1 cellular context compared by ENCODE assay signal in the genomic region with DNA sequence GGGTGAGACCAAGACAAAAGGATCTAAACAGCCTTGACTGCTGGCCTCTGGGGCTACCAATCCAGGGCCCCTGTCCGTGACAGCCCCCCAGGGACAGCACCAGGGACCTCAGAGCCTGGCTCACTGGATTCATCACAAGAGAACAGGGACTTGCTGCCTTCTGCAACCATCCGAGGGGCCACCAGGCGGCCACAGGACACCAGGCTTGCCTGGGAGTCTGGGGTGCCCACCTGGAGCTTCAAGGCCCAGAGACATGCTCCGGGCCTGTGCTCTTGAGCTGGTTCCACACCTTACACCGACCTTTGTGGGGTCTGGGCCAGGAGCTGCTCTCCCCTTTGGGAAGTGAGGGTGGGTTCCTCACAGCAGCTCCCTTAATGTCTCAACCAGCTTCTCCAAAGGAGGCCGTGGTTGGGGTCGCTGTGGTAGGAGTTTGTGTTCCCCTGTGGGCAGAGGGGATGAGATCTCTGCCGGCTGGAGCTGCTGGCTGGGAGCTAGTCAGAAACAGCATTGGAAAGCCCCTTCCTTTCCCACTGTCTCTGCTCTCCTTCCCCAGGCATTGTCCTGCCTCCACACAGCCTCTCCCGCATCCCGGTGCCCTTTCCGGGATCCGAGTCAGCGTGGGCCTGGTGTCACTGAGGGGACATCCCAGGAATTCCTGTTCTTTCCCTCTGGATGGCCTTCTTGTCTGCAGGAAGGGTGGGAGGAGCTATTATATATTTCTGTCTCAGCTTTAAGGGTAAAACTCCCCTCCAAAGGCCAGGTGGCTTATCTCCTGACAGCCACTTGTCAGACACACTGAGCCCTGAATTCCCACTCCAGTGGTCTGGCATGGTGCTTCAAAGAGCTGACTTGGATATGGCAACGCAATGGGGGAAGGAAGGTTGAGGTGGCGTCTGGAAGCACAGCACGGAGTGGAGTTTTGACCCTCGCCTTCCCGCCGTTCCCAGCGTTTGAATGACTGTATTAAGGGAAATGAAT.
TF ChIP-seq lines count a peak whose summit lies in the region.

No MANE protein-coding gene starts in this region.

TF ChIP-seq in HepG2, 621 proteins besides CTCF, POLR2A, EP300 and RAD21 (continues in another document):
- TF ChIP-seq ZNF768 (CRISPR knock-in tag; IDR thresholded peaks at IDR 0.05) (peak; percentile 67; the same call in 1 of the 2 replicates), CBX5 (CRISPR knock-in tag; IDR thresholded peaks at IDR 0.05; ENCODE audit: borderline replicate concordance) (peak; percentile 24; the same call in 1 of the 2 replicates), MED1 (CRISPR knock-in tag; IDR thresholded peaks at IDR 0.05) (no peak), ATM (IDR thresholded peaks at IDR 0.05; ENCODE audit: borderline replicate concordance) (no peak), ZFY (CRISPR knock-in tag; IDR thresholded peaks at IDR 0.05) (peak; percentile 35; the same call in 1 of the 2 replicates), ZSCAN25 (CRISPR knock-in tag; IDR thresholded peaks at IDR 0.05) (0 out of 2 replicates have a peak, but pooled peaks have one; percentile 29), FOXC1 (CRISPR knock-in tag; IDR thresholded peaks at IDR 0.05; ENCODE audit: borderline replicate concordance) (0 out of 2 replicates have a peak, but pooled peaks have one; percentile 15), ZNF232 (CRISPR knock-in tag; IDR thresholded peaks at IDR 0.05; ENCODE audit: borderline replicate concordance) (no peak), STAG1 (CRISPR knock-in tag; IDR thresholded peaks at IDR 0.05) (peak; percentile 92), GLMP (CRISPR knock-in tag; IDR thresholded peaks at IDR 0.05; ENCODE audit: borderline replicate concordance) (no peak), DMAP1 (CRISPR knock-in tag; IDR thresholded peaks at IDR 0.05) (no peak), NRL (CRISPR knock-in tag; IDR thresholded peaks at IDR 0.05; ENCODE audit: borderline replicate concordance) (0 out of 2 replicates have a peak, but pooled peaks have one; percentile 30), BCL6 (CRISPR knock-in tag; IDR thresholded peaks at IDR 0.05) (0 out of 2 replicates have a peak, but pooled peaks have one; percentile 10), ZFX (CRISPR knock-in tag; IDR thresholded peaks at IDR 0.05; ENCODE audit: low read depth) (peak; percentile 47), REST (IDR thresholded peaks at IDR 0.05; ENCODE audit: borderline replicate concordance in 1 of 2, low read depth in 1 of 2, low read length in 2 of 2) (no peak), PHF8 (CRISPR knock-in tag; IDR thresholded peaks at IDR 0.05) (peak; percentile 44; the same call in 1 of the 2 replicates), ZNF441 (CRISPR knock-in tag; IDR thresholded peaks at IDR 0.05; ENCODE audit: borderline replicate concordance) (no peak), GTF3A (CRISPR knock-in tag; conservative IDR thresholded peaks at IDR 0.05) (no peak), ZNF121 (CRISPR knock-in tag; IDR thresholded peaks at IDR 0.05) (0 out of 2 replicates have a peak, but pooled peaks have one; percentile 14), SMC3 (IDR thresholded peaks at IDR 0.05; ENCODE audit: low read length) (peak; percentile 58; the same call in 1 of the 2 replicates), ZBTB43 (CRISPR knock-in tag; conservative IDR thresholded peaks at IDR 0.05) (no peak), KDM3A (CRISPR knock-in tag; IDR thresholded peaks at IDR 0.05; ENCODE audit: low read depth) (no peak), KDM2A (CRISPR knock-in tag; IDR thresholded peaks at IDR 0.05; ENCODE audit: borderline replicate concordance, low read depth) (peak; percentile 68), SMAD1 (CRISPR knock-in tag; IDR thresholded peaks at IDR 0.05; ENCODE audit: borderline replicate concordance, low read depth) (peak; percentile 43; the same call in 1 of the 2 replicates), ZNF274 (CRISPR knock-in tag; IDR thresholded peaks at IDR 0.05) (peak; percentile 67; the same call in 1 of the 2 replicates), IRF2 (CRISPR knock-in tag; IDR thresholded peaks at IDR 0.05) (peak; percentile 54; the same call in 1 of the 2 replicates), GABPB1 (CRISPR knock-in tag; IDR thresholded peaks at IDR 0.05) (0 out of 2 replicates have a peak, but pooled peaks have one; percentile 22), ZNF331 (CRISPR knock-in tag; IDR thresholded peaks at IDR 0.05) (0 out of 2 replicates have a peak, but pooled peaks have one; percentile 11), ZNF574 (CRISPR knock-in tag; IDR thresholded peaks at IDR 0.05) (0 out of 2 replicates have a peak, but pooled peaks have one; percentile 20), RXRA (CRISPR knock-in tag; IDR thresholded peaks at IDR 0.05) (peak; percentile 13; the same call in 1 of the 2 replicates), PPARG (CRISPR knock-in tag; conservative IDR thresholded peaks at IDR 0.05) (no peak)
- TF ChIP-seq, protein P1, sequence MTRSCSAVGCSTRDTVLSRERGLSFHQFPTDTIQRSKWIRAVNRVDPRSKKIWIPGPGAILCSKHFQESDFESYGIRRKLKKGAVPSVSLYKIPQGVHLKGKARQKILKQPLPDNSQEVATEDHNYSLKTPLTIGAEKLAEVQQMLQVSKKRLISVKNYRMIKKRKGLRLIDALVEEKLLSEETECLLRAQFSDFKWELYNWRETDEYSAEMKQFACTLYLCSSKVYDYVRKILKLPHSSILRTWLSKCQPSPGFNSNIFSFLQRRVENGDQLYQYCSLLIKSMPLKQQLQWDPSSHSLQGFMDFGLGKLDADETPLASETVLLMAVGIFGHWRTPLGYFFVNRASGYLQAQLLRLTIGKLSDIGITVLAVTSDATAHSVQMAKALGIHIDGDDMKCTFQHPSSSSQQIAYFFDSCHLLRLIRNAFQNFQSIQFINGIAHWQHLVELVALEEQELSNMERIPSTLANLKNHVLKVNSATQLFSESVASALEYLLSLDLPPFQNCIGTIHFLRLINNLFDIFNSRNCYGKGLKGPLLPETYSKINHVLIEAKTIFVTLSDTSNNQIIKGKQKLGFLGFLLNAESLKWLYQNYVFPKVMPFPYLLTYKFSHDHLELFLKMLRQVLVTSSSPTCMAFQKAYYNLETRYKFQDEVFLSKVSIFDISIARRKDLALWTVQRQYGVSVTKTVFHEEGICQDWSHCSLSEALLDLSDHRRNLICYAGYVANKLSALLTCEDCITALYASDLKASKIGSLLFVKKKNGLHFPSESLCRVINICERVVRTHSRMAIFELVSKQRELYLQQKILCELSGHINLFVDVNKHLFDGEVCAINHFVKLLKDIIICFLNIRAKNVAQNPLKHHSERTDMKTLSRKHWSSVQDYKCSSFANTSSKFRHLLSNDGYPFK (CRISPR knock-in tag; IDR thresholded peaks at IDR 0.05; ENCODE audit: borderline replicate concordance), result peak; percentile 19; the same call in 1 of the 2 replicates
- TF ChIP-seq, protein P2, sequence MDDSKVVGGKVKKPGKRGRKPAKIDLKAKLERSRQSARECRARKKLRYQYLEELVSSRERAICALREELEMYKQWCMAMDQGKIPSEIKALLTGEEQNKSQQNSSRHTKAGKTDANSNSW (CRISPR knock-in tag; IDR thresholded peaks at IDR 0.05; ENCODE audit: borderline replicate concordance), result no peak
- TF ChIP-seq, protein P3, sequence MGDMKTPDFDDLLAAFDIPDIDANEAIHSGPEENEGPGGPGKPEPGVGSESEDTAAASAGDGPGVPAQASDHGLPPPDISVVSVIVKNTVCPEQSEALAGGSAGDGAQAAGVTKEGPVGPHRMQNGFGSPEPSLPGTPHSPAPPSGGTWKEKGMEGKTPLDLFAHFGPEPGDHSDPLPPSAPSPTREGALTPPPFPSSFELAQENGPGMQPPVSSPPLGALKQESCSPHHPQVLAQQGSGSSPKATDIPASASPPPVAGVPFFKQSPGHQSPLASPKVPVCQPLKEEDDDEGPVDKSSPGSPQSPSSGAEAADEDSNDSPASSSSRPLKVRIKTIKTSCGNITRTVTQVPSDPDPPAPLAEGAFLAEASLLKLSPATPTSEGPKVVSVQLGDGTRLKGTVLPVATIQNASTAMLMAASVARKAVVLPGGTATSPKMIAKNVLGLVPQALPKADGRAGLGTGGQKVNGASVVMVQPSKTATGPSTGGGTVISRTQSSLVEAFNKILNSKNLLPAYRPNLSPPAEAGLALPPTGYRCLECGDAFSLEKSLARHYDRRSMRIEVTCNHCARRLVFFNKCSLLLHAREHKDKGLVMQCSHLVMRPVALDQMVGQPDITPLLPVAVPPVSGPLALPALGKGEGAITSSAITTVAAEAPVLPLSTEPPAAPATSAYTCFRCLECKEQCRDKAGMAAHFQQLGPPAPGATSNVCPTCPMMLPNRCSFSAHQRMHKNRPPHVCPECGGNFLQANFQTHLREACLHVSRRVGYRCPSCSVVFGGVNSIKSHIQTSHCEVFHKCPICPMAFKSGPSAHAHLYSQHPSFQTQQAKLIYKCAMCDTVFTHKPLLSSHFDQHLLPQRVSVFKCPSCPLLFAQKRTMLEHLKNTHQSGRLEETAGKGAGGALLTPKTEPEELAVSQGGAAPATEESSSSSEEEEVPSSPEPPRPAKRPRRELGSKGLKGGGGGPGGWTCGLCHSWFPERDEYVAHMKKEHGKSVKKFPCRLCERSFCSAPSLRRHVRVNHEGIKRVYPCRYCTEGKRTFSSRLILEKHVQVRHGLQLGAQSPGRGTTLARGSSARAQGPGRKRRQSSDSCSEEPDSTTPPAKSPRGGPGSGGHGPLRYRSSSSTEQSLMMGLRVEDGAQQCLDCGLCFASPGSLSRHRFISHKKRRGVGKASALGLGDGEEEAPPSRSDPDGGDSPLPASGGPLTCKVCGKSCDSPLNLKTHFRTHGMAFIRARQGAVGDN (CRISPR knock-in tag; IDR thresholded peaks at IDR 0.05), result peak; percentile 71
- TF ChIP-seq, protein P4, sequence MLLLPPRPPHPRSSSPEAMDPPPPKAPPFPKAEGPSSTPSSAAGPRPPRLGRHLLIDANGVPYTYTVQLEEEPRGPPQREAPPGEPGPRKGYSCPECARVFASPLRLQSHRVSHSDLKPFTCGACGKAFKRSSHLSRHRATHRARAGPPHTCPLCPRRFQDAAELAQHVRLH (CRISPR knock-in tag; IDR thresholded peaks at IDR 0.05; ENCODE audit: borderline replicate concordance, low read depth), result 0 out of 2 replicates have a peak, but pooled peaks have one; percentile 32
